In the genomic region with DNA sequence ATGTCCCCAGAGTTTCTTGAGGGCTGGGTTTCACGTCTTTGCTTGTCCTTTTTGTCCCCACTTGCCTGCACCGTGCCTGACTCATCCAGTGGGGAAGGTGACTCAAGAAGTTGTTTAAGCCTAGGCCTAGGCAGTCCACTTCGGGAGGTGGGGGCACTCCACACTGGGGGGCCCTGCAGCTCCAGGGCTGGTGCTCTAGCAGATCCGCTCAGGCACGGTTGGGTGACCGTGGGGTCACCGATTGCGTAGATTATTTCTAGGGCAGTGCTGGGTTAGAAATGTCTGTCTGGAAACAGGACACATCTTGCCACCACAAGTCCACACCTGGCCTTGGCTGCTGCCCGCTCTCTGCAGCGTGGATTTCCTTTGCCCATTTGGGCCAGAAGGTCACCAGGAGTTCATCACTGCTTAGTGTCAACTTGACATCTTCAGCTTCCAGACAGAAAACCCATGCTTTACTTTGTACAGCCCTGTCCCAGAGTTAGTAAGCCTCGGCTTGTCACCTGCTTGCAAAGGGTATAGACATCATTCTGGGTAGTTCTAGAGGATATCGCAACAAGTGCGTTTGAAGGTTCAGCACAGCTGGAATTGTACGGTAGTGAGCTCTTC, we compare ENCODE assay signal across 14 cellular contexts. TPM values are rescaled to one million over a fixed set of nuclear protein-coding genes. Genes with fewer than 3 reads are reported as not detected.
DNase-seq lines count a peak whose midpoint lies in the region; ATAC-seq, FAIRE-seq and TF ChIP-seq lines count a peak whose summit lies in the region.
"Had no signal": no experiment of that assay in that cellular context is flagged by ENCODE, and none has a peak within 500 bp of the region (broad histone marks: within the 10 kb centered on the region; RNA-seq: fewer than 3 reads in every experiment).

No MANE protein-coding gene starts in this region.

- DNase-seq in AG08396 (ENCODE audit: low spot score) (peak; percentile 39), IMR-90 (no peak), H1 (ENCODE audit: low read depth in 1 of 2, low spot score in 2 of 2) (no peak), osteoblast (ENCODE audit: insufficient read length, low spot score, missing footprints) (peak; percentile 82), activated T-cell treated with anti-CD3 and anti-CD28 coated beads for 4 hours (no peak), superior temporal gyrus (ENCODE audit: extremely low spot score) (no peak), GOT3 (lab: John Stamatoyannopoulos, UW) (no peak)
- DNase-seq: activated naive CD4-positive, alpha-beta T cell treated with Interleukin-2 at 50 U/mL for 16 hours; CD8-positive, alpha-beta T cell; cortex of kidney; NCI-H146 had no signal

- H2AK9ac ChIP-seq in IMR-90 (replicated peaks; ENCODE audit: low read depth, low read length, poor library complexity), result no peak overlapping the region

- 89% methylated on average over 7 of the region's 14 CpGs; no CpG with 5 or more reads in 1 of the 2 experiments for WGBS in IMR-90 (ENCODE audit: extremely low coverage in 2 of 2, insufficient read length in 1 of 2), 2 experiments
- WGBS in H1 (ENCODE audit: extremely low coverage in 1 of 2, insufficient coverage in 1 of 2, insufficient read length in 1 of 2, insufficient replicate concordance in 2 of 2, low coverage in 1 of 2, low lambda C conversion rate in 2 of 2, missing lambda C conversion rate in 1 of 2), 2 experiments, result 94% methylated on average over 14 of the region's 14 CpGs; no CpG with 5 or more reads in 1 of the 2 experiments

- H3K9me3 ChIP-seq in IMR-90 (ENCODE audit: control insufficient read depth, insufficient read depth, low read length) (no peaks in the 10 kb centered on the region), H1 (ENCODE audit: insufficient read depth in 2 of 2, low read depth in 1 of 2, low read length in 1 of 2) (no peaks in the 10 kb centered on the region), osteoblast (ENCODE audit: low read depth, low read length) (no peaks in the 10 kb centered on the region)

- H3K79me2 ChIP-seq in H1 (ENCODE audit: control insufficient read depth in 1 of 2, insufficient read depth in 2 of 2, low read length in 2 of 2) (no peaks in the 10 kb centered on the region), osteoblast (ENCODE audit: insufficient read depth, low read length) (no peaks in the 10 kb centered on the region)

- no peak overlapping the region; the same call in 1 of the 2 replicates for H4K91ac ChIP-seq in IMR-90 (ENCODE audit: insufficient read depth, low read depth, low read length)
- no peak overlapping the region for H4K91ac ChIP-seq in H1 (replicated peaks; ENCODE audit: insufficient read length, low read length)

- no peak overlapping the region for H2AFZ ChIP-seq in IMR-90 (replicated peaks; ENCODE audit: low read length, poor library complexity)
- no peak overlapping the region for H2AFZ ChIP-seq in H1 (ENCODE audit: low read length)
- H2AFZ ChIP-seq in osteoblast (ENCODE audit: low read length), result no peak overlapping the region
- H2AFZ ChIP-seq: neural progenitor cell had no signal

- H3K79me1 ChIP-seq in IMR-90 (ENCODE audit: low read depth in 1 of 2, low read length in 2 of 2) (no peaks in the 10 kb centered on the region), H1 (ENCODE audit: low read depth, low read length) (no peaks in the 10 kb centered on the region)

- H3K4me3 ChIP-seq in IMR-90 (ENCODE audit: insufficient read depth, low read depth, low read length) (no peak overlapping the region), H1 (ENCODE audit: extremely low read depth in 1 of 4, insufficient read depth in 2 of 4, low read depth in 3 of 4, low read length in 4 of 4) (no peak overlapping the region), osteoblast (ENCODE audit: insufficient read depth, low read length) (no peak overlapping the region)
- H3K4me3 ChIP-seq: neural progenitor cell had no signal

- no peak overlapping the region for H3K18ac ChIP-seq in IMR-90 (ENCODE audit: low read depth, low read length)
- no peak overlapping the region for H3K18ac ChIP-seq in H1 (ENCODE audit: extremely low read depth, low read length)

- CTCF ChIA-PET in IMR-90 (lab: Yijun Ruan, JAX), result no interaction called here
- CTCF ChIA-PET in H1 (lab: Charles Lee; ENCODE audit: partially characterized antibody), result interaction anchor here (0.6 to 1.6 kb wide), 6 partner anchors 10 to 272 kb away, joined by 3 to 5 read pairs (median 3); no protein-coding TSS in a partner anchor

- H4K5ac ChIP-seq in IMR-90 (ENCODE audit: low read depth, low read length), result no peak overlapping the region
- no peak overlapping the region for H4K5ac ChIP-seq in H1 (ENCODE audit: insufficient read length, low read depth, low read length)

- POLR2A ChIA-PET in IMR-90 (lab: Charles Lee; ENCODE audit: unreplicated experiment) (no interaction called here), H1 (lab: Charles Lee; ENCODE audit: partially characterized antibody) (interaction anchor here (1.6 kb wide), 1 partner anchor 16 kb away, joined by 6 read pairs; no protein-coding TSS in a partner anchor)

- peaks cover 14% of the 10 kb centered on the region; the same call in 1 of the 2 replicates for H3K9me1 ChIP-seq in IMR-90 (ENCODE audit: insufficient read depth, low read length)

- BruUV-seq in IMR-90 (replicated peaks; lab: Mats Ljungman, UMichigan), result no TSS peak

- TF ChIP-seq POLR2A in IMR-90 (IDR thresholded peaks at IDR 0.05; ENCODE audit: low read depth, low read length) (no peak), H1 (IDR thresholded peaks at IDR 0.05; ENCODE audit: control extremely low read depth in 1 of 2, low read depth in 2 of 2, low read length in 2 of 2) (no peak; a peak in 1 of 3 replicates)

- no peaks in the 10 kb centered on the region for H3K27me3 ChIP-seq in IMR-90 (ENCODE audit: control insufficient read depth, insufficient read depth, low read length)
- no peaks in the 10 kb centered on the region for H3K27me3 ChIP-seq in H1 (replicated peaks in 1 of 4; ENCODE audit: control insufficient read depth in 3 of 4, extremely low read depth in 1 of 4, insufficient read depth in 3 of 4, low read length in 3 of 4)
- peaks cover 6% of the 10 kb centered on the region for H3K27me3 ChIP-seq in osteoblast (ENCODE audit: insufficient read depth, low read length)
- H3K27me3 ChIP-seq: neural progenitor cell had no signal

- H4K20me1 ChIP-seq in IMR-90 (ENCODE audit: insufficient read depth, low read length) (peaks cover 9% of the 10 kb centered on the region; the same call in 1 of the 2 replicates), H1 (replicated peaks in 1 of 2; ENCODE audit: control insufficient read depth in 1 of 2, insufficient read depth in 2 of 2, low read length in 2 of 2) (peaks cover 0 to 4% of the 10 kb centered on the region in 2 experiments), osteoblast (ENCODE audit: insufficient read depth, low read length) (peaks cover 29% of the 10 kb centered on the region)

- no peak overlapping the region for H2BK120ac ChIP-seq in IMR-90 (ENCODE audit: low read depth, low read length)
- no peak overlapping the region for H2BK120ac ChIP-seq in H1 (replicated peaks; ENCODE audit: low read depth, low read length)

- H3K4me1 ChIP-seq in IMR-90 (ENCODE audit: control insufficient read depth, insufficient read depth, low read length), result peaks cover 3% of the 10 kb centered on the region; the same call in 1 of the 2 replicates
- peaks cover 0 to 4% (median 0%) of the 10 kb centered on the region in 4 experiments; a peak in 3 of 7 replicates for H3K4me1 ChIP-seq in H1 (replicated peaks in 1 of 4; ENCODE audit: control insufficient read depth in 3 of 4, insufficient read depth in 4 of 4, low read length in 3 of 4)
- H3K4me1 ChIP-seq in osteoblast (ENCODE audit: insufficient read depth, low read length), result peaks cover 22% of the 10 kb centered on the region
- H3K4me1 ChIP-seq: neural progenitor cell had no signal

- H2BK12ac ChIP-seq in H1 (ENCODE audit: low read depth, low read length), result no peak overlapping the region

- H3K56ac ChIP-seq in IMR-90 (ENCODE audit: extremely low read depth, insufficient read depth, low read length) (no peak overlapping the region), H1 (replicated peaks; ENCODE audit: insufficient read length, low read depth, low read length) (no peak overlapping the region)

- H3K27ac ChIP-seq in IMR-90 (ENCODE audit: insufficient read depth, low read length), result no peak overlapping the region
- no peak overlapping the region for H3K27ac ChIP-seq in H1 (ENCODE audit: low read depth, low read length)
- H3K27ac ChIP-seq in osteoblast (ENCODE audit: low read depth, low read length), result no peak overlapping the region
- H3K27ac ChIP-seq: neural progenitor cell had no signal

- H3K14ac ChIP-seq in IMR-90 (replicated peaks; ENCODE audit: low read depth, low read length) (no peak overlapping the region), H1 (ENCODE audit: insufficient read length) (no peak overlapping the region)

- no peaks in the 10 kb centered on the region for H3K23me2 ChIP-seq in H1 (ENCODE audit: low read depth, low read length)

- no peak for FAIRE-seq in H1 (lab: Jason Lieb, UNC)

- H4K8ac ChIP-seq in IMR-90 (ENCODE audit: low read depth in 2 of 2, low read length in 2 of 2), result no peak overlapping the region
- H4K8ac ChIP-seq in H1 (ENCODE audit: extremely low read depth, insufficient read depth, low read length), result no peak overlapping the region

- dilution Hi-C loops in IMR-90 (cut with HindIII; ENCODE audit: low sequenced_read_pairs, unreplicated experiment), result no loop called here

- H3K4ac ChIP-seq in IMR-90 (ENCODE audit: low read depth, low read length) (no peak overlapping the region), H1 (replicated peaks; ENCODE audit: insufficient read length, low read depth, low read length) (no peak overlapping the region)

- no peak for TF ChIP-seq CTCF in IMR-90 (conservative IDR thresholded peaks at IDR 0.05; ENCODE audit: low read depth, low read length)
- TF ChIP-seq CTCF in H1 (IDR thresholded peaks at IDR 0.05; ENCODE audit: control extremely low read depth in 1 of 3, insufficient read depth in 1 of 3, low read depth in 1 of 3, low read length in 3 of 3), result no peak
- no peak for TF ChIP-seq CTCF in osteoblast (IDR thresholded peaks at IDR 0.05; ENCODE audit: extremely low read depth, low read depth, low read length)

- H2BK15ac ChIP-seq in IMR-90 (ENCODE audit: low read depth, low read length) (no peak overlapping the region), H1 (ENCODE audit: low read length) (no peak overlapping the region)

- intact Hi-C loops in IMR-90 (cut with micrococcal nuclease), result no loop called here

- in situ Hi-C loops in IMR-90 (cut with MboI; ENCODE audit: low sequenced_read_pairs), result no loop called here

- H2BK5ac ChIP-seq in IMR-90 (ENCODE audit: low read depth, low read length, poor library complexity, severe bottlenecking), result no peak overlapping the region
- H2BK5ac ChIP-seq in H1 (ENCODE audit: low read depth, low read length), result no peak overlapping the region

- H3K4me2 ChIP-seq in IMR-90 (ENCODE audit: low read depth, low read length) (no peak overlapping the region), H1 (ENCODE audit: insufficient read depth in 1 of 2, low read depth in 2 of 2, low read length in 2 of 2) (no peak overlapping the region), osteoblast (ENCODE audit: insufficient read depth, low read length) (peak overlapping the region; percentile 67)
- H3K4me2 ChIP-seq: neural progenitor cell had no signal

- no peak overlapping the region; the same call in 1 of the 2 replicates for H3K23ac ChIP-seq in IMR-90 (ENCODE audit: low read depth, low read length)
- no peak overlapping the region for H3K23ac ChIP-seq in H1 (ENCODE audit: insufficient read length)

- H2AK5ac ChIP-seq in IMR-90 (ENCODE audit: low read depth, low read length) (no peak overlapping the region), H1 (ENCODE audit: low read depth, low read length) (no peak overlapping the region)

- no peak for TF ChIP-seq EP300 in H1 (IDR thresholded peaks at IDR 0.05; ENCODE audit: borderline replicate concordance in 1 of 2, low read depth in 2 of 2, low read length in 2 of 2)

- H2BK20ac ChIP-seq in IMR-90 (ENCODE audit: low read depth, low read length), result no peak overlapping the region
- H2BK20ac ChIP-seq in H1 (ENCODE audit: low read length), result no peak overlapping the region

- peaks cover 23% of the 10 kb centered on the region for H3K36me3 ChIP-seq in IMR-90 (ENCODE audit: control insufficient read depth, insufficient read depth, low read length)
- H3K36me3 ChIP-seq in H1 (ENCODE audit: control insufficient read depth in 2 of 4, insufficient read depth in 4 of 4, low read length in 3 of 4), result peaks cover 0 to 11% (median 0%) of the 10 kb centered on the region in 4 experiments; a peak in 2 of 8 replicates
- H3K36me3 ChIP-seq in osteoblast (ENCODE audit: insufficient read depth, low read length), result peaks cover 20% of the 10 kb centered on the region
- H3K36me3 ChIP-seq: neural progenitor cell had no signal

- TF ChIP-seq RAD21 in IMR-90 (IDR thresholded peaks at IDR 0.05; ENCODE audit: low read length), result no peak
- TF ChIP-seq RAD21 in H1 (IDR thresholded peaks at IDR 0.05 in 1 of 2, conservative IDR thresholded peaks at IDR 0.05 in 1 of 2; ENCODE audit: low read depth in 2 of 2, low read length in 2 of 2), result no peak

- ATAC-seq in IMR-90 (ENCODE audit: low read depth), result 0 out of 2 replicates have a peak, but pooled peaks have one; percentile 9
- no peak for ATAC-seq in GM21529 (IDR thresholded peaks at IDR 0.05; ENCODE audit: unreplicated experiment)
- ATAC-seq: CD8-positive, alpha-beta T cell; left colon had no signal

- no peak overlapping the region for H3K9ac ChIP-seq in IMR-90 (ENCODE audit: low read depth, low read length)
- no peak overlapping the region for H3K9ac ChIP-seq in H1 (replicated peaks in 1 of 4; ENCODE audit: extremely low read depth in 1 of 4, low read depth in 3 of 4, low read length in 3 of 4)
- H3K9ac ChIP-seq: neural progenitor cell had no signal

RNA-seq across cellular contexts. Expression of a gene that starts 13.6 kb away (rescaled TPM):
- total RNA-seq in IMR-90 (2012; rRNA removed) (under 0.01 TPM in 2 replicates), osteoblast (under 0.01 TPM in 2 replicates)
- polyA plus RNA-seq in IMR-90 (2012; rRNA removed) (0.16 and 0.19 TPM in 2 replicates), H1 (2011; rRNA removed) (0.21 and 0.24 TPM in 2 replicates)
- 0.17 and 0.19 TPM in 2 replicates for polyA plus RNA-seq in IMR-90 (2012; cell fraction: cytosol; rRNA removed)
- polyA plus RNA-seq in IMR-90 (2012; cell fraction: nucleus; rRNA removed; ENCODE audit: low replicate concordance), result 0.08 and 0.11 TPM in 2 replicates
- total RNA-seq in H1 (2021; fragmentation: NEBNext Ultra II Directional; extraction: Animal tissue kit (Norgen Biotek cat#: 25700)), result 0.23 and 0.24 TPM in 2 replicates
- 0.23 TPM for polyA plus RNA-seq in H1 (2011; cell fraction: cytosol; rRNA removed)
- 0.27 TPM for polyA plus RNA-seq in H1 (2011; cell fraction: nucleus; rRNA removed)
- polyA plus RNA-seq in H1 (2012, experiment 1 of 2), result 0.27 to 0.36 TPM (median 0.33 TPM) in 4 replicates
- polyA plus RNA-seq in H1 (2012, experiment 2 of 2), result 0.13 TPM
- polyA plus RNA-seq in H1 (2013, experiment 1 of 2), result 0.12 TPM
- 0.07 TPM for polyA plus RNA-seq in H1 (2013, experiment 2 of 2)
- 0.27 and 0.79 TPM in 2 replicates for polyA minus RNA-seq in H1 (2011; rRNA and poly(A)+ RNA removed)
- polyA minus RNA-seq in H1 (2011; cell fraction: cytosol; rRNA and poly(A)+ RNA removed), result not detected
- polyA minus RNA-seq in H1 (2011; cell fraction: nucleus; rRNA and poly(A)+ RNA removed), result 1.7 TPM
- total RNA-seq: left colon had no signal

RNA-seq across cellular contexts. Expression of a gene that starts 18.2 kb away (rescaled TPM):
- total RNA-seq in IMR-90 (2012; rRNA removed) (0.18 and 0.28 TPM in 2 replicates), osteoblast (1.8 and 2.2 TPM in 2 replicates)
- polyA plus RNA-seq in IMR-90 (2012; rRNA removed) (0.43 and 0.49 TPM in 2 replicates), H1 (2011; rRNA removed) (0.20 and 0.26 TPM in 2 replicates)
- 0.40 and 1.1 TPM in 2 replicates for polyA plus RNA-seq in IMR-90 (2012; cell fraction: cytosol; rRNA removed)
- 0.15 and 0.73 TPM in 2 replicates for polyA plus RNA-seq in IMR-90 (2012; cell fraction: nucleus; rRNA removed; ENCODE audit: low replicate concordance)
- total RNA-seq in H1 (2021; fragmentation: NEBNext Ultra II Directional; extraction: Animal tissue kit (Norgen Biotek cat#: 25700)), result not detected in 2 replicates
- 0.25 TPM for polyA plus RNA-seq in H1 (2011; cell fraction: cytosol; rRNA removed)
- 0.33 TPM for polyA plus RNA-seq in H1 (2011; cell fraction: nucleus; rRNA removed)
- 0.11 to 0.18 TPM (median 0.12 TPM) in 3 of 4 replicates, not detected in the other for polyA plus RNA-seq in H1 (2012, experiment 1 of 2)
- polyA plus RNA-seq in H1 (2012, experiment 2 of 2), result 0.30 TPM
- 0.08 TPM for polyA plus RNA-seq in H1 (2013, experiment 1 of 2)
- 0.04 TPM for polyA plus RNA-seq in H1 (2013, experiment 2 of 2)
- 0.07 and 0.09 TPM in 2 replicates for polyA minus RNA-seq in H1 (2011; rRNA and poly(A)+ RNA removed)
- not detected for polyA minus RNA-seq in H1 (2011; cell fraction: cytosol; rRNA and poly(A)+ RNA removed)
- 1.7 TPM for polyA minus RNA-seq in H1 (2011; cell fraction: nucleus; rRNA and poly(A)+ RNA removed)

RNA-seq across cellular contexts. Expression of a gene that starts 25.7 kb away (rescaled TPM):
- total RNA-seq in IMR-90 (2012; rRNA removed) (8.6 and 10.0 TPM in 2 replicates), osteoblast (14.7 and 27.1 TPM in 2 replicates)
- polyA plus RNA-seq in IMR-90 (2012; rRNA removed) (28.4 and 28.5 TPM in 2 replicates), H1 (2011; rRNA removed) (46.2 and 72.6 TPM in 2 replicates)
- 15.3 and 20.8 TPM in 2 replicates for polyA plus RNA-seq in IMR-90 (2012; cell fraction: cytosol; rRNA removed)
- polyA plus RNA-seq in IMR-90 (2012; cell fraction: nucleus; rRNA removed; ENCODE audit: low replicate concordance), result 115 and 191 TPM in 2 replicates
- total RNA-seq in H1 (2021; fragmentation: NEBNext Ultra II Directional; extraction: Animal tissue kit (Norgen Biotek cat#: 25700)), result 19.7 and 20.5 TPM in 2 replicates
- 39.5 TPM for polyA plus RNA-seq in H1 (2011; cell fraction: cytosol; rRNA removed)
- 101 TPM for polyA plus RNA-seq in H1 (2011; cell fraction: nucleus; rRNA removed)
- 13.8 to 22.6 TPM (median 18.4 TPM) in 4 replicates for polyA plus RNA-seq in H1 (2012, experiment 1 of 2)
- 15.9 TPM for polyA plus RNA-seq in H1 (2012, experiment 2 of 2)
- polyA plus RNA-seq in H1 (2013, experiment 1 of 2), result 12.2 TPM
- 10.7 TPM for polyA plus RNA-seq in H1 (2013, experiment 2 of 2)
- polyA minus RNA-seq in H1 (2011; rRNA and poly(A)+ RNA removed), result 20.5 and 23.8 TPM in 2 replicates
- 15.6 TPM for polyA minus RNA-seq in H1 (2011; cell fraction: cytosol; rRNA and poly(A)+ RNA removed)
- polyA minus RNA-seq in H1 (2011; cell fraction: nucleus; rRNA and poly(A)+ RNA removed), result 39.6 TPM

RNA-seq across cellular contexts. Expression of a gene that starts 37.7 kb away (rescaled TPM):
- 10.6 and 10.9 TPM in 2 replicates for total RNA-seq in IMR-90 (2012; rRNA removed)
- 14.0 and 14.6 TPM in 2 replicates for polyA plus RNA-seq in IMR-90 (2012; rRNA removed)
- polyA plus RNA-seq in IMR-90 (2012; cell fraction: cytosol; rRNA removed), result 9.9 and 10.2 TPM in 2 replicates
- polyA plus RNA-seq in IMR-90 (2012; cell fraction: nucleus; rRNA removed; ENCODE audit: low replicate concordance), result 13.7 and 30.1 TPM in 2 replicates
- 35.3 and 35.8 TPM in 2 replicates for total RNA-seq in H1 (2021; fragmentation: NEBNext Ultra II Directional; extraction: Animal tissue kit (Norgen Biotek cat#: 25700))
- polyA plus RNA-seq in H1 (2011; rRNA removed), result 33.4 and 56.3 TPM in 2 replicates
- 44.6 TPM for polyA plus RNA-seq in H1 (2011; cell fraction: cytosol; rRNA removed)
- polyA plus RNA-seq in H1 (2011; cell fraction: nucleus; rRNA removed), result 121 TPM
- polyA plus RNA-seq in H1 (2012, experiment 1 of 2), result 32.0 to 45.5 TPM (median 42.4 TPM) in 4 replicates
- 36.8 TPM for polyA plus RNA-seq in H1 (2012, experiment 2 of 2)
- 25.5 TPM for polyA plus RNA-seq in H1 (2013, experiment 1 of 2)
- polyA plus RNA-seq in H1 (2013, experiment 2 of 2), result 23.3 TPM
- 21.5 and 26.8 TPM in 2 replicates for polyA minus RNA-seq in H1 (2011; rRNA and poly(A)+ RNA removed)
- 17.8 TPM for polyA minus RNA-seq in H1 (2011; cell fraction: cytosol; rRNA and poly(A)+ RNA removed)
- polyA minus RNA-seq in H1 (2011; cell fraction: nucleus; rRNA and poly(A)+ RNA removed), result 22.2 TPM
- total RNA-seq in osteoblast, result 1.4 and 2.4 TPM in 2 replicates

Comparison
In these comparisons a context has a peak if more than half of its experiments do, and no peak if none do; other contexts are left out.
1. DNase-seq: peak in AG08396 (single experiment) and osteoblast (single experiment); none in IMR-90 (single experiment), H1 (0 of 2), activated T-cell treated with anti-CD3 and anti-CD28 coated beads for 4 hours (single experiment), superior temporal gyrus (single experiment) and GOT3 (single experiment).